1 cellular context compared by ENCODE assay signal in the genomic region with DNA sequence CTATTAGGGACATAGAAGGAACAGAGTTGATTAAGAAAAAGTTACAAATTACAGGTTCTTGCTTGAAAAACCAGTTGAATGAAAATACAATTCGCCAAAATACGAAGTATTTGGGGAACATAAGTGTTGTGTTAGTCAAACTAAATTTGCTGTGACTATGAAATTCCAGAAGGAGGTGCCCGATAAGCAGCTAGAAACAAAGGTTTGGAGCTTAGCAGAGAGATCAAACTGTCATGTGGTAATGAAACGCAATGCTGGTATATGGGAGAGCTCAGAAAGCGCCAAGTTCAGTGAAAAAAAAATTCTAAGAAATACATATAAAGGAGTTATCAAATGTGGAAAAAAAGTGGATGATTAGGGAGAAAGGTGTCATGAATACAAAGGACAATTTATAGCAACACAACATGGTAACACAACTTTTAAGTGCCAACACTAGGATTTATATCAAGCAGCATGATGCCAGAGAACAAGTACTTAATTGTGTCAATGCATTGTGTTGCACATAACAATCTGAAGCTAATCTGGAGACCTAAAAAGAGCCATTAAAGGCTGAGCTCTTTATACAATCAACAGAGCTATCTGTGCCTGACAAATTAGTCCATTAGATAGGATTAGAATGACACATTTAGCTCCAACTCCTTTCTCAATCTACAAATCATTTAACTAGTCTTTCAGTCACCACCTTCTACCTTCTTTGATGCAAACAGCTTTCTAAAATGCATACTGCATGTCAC.
TF ChIP-seq lines count a peak whose summit lies in the region.

No MANE protein-coding gene starts in this region.

TF ChIP-seq in GM23338, 12 proteins besides CTCF, POLR2A, EP300 and RAD21 (continued from another document):
- TF ChIP-seq ZNF462 (CRISPR knock-in tag; IDR thresholded peaks at IDR 0.05) (no peak), NANOG (IDR thresholded peaks at IDR 0.05; ENCODE audit: borderline replicate concordance) (no peak), ZNF114 (CRISPR knock-in tag; IDR thresholded peaks at IDR 0.05) (no peak), CREB1 (CRISPR knock-in tag; IDR thresholded peaks at IDR 0.05; ENCODE audit: low read depth) (no peak), EZH2 (IDR thresholded peaks at IDR 0.05; ENCODE audit: low read depth, unreplicated experiment) (no peak), POLR2AphosphoS5 (IDR thresholded peaks at IDR 0.05; ENCODE audit: low read depth) (no peak)
- TF ChIP-seq, protein P1, sequence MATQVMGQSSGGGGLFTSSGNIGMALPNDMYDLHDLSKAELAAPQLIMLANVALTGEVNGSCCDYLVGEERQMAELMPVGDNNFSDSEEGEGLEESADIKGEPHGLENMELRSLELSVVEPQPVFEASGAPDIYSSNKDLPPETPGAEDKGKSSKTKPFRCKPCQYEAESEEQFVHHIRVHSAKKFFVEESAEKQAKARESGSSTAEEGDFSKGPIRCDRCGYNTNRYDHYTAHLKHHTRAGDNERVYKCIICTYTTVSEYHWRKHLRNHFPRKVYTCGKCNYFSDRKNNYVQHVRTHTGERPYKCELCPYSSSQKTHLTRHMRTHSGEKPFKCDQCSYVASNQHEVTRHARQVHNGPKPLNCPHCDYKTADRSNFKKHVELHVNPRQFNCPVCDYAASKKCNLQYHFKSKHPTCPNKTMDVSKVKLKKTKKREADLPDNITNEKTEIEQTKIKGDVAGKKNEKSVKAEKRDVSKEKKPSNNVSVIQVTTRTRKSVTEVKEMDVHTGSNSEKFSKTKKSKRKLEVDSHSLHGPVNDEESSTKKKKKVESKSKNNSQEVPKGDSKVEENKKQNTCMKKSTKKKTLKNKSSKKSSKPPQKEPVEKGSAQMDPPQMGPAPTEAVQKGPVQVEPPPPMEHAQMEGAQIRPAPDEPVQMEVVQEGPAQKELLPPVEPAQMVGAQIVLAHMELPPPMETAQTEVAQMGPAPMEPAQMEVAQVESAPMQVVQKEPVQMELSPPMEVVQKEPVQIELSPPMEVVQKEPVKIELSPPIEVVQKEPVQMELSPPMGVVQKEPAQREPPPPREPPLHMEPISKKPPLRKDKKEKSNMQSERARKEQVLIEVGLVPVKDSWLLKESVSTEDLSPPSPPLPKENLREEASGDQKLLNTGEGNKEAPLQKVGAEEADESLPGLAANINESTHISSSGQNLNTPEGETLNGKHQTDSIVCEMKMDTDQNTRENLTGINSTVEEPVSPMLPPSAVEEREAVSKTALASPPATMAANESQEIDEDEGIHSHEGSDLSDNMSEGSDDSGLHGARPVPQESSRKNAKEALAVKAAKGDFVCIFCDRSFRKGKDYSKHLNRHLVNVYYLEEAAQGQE (IDR thresholded peaks at IDR 0.05; ENCODE audit: unreplicated experiment), result no peak
